ENCODE assay signal across 8 cellular contexts in the genomic region with DNA sequence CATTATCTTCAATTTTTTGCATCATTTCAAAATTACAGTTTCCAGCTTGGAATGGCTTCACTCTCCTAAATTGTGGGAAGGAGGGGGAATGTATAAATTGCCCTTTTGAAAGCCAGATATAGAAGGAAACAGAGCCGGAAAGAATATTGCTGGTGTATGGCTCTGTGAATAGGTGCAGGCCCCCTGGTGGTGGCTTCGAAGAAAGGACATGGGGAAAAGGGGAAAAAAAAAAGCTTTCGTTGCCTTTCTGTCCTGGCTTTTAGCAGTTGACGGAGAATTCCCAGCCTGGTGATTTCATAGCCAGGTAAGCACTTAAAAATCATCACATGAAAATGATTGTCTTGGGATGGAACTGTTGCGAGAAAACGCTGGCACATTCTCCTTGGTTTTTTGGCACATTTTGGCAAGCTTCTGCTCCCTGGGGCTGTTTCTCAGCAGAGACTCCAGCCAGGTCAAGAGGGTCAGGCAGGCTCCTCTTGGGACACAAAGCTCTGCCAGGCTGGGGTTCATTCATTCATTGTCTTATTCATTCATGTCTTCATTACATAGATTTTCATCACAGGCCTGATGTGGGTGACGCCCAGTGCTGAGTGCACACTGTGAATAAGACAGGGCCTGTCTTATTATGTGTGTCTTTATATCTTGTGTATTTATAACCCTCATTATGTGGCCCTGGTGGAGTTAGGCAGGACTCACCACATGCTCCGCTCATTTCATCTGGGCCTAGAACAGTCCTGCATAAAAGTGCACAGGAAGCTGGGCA.
A peak's percentile ranks its signal among the peaks of the same experiment; 100 is the strongest.
DNase-seq lines count a peak whose midpoint lies in the region; ATAC-seq and TF ChIP-seq lines count a peak whose summit lies in the region.

No MANE protein-coding gene starts in this region.

- H3K27ac ChIP-seq in dorsolateral prefrontal cortex (peak overlapping the region; percentile 30 to 95 (median 83)), lung (ENCODE audit: low read depth in 1 of 2, low read length in 1 of 2) (peak overlapping the region in 1 of 2 donors; percentile 32)

- H3K4me1 ChIP-seq in lung (ENCODE audit: control insufficient read depth in 2 of 2, insufficient read depth in 2 of 2, low read length in 2 of 2) = no peaks in the 10 kb centered on the region

- H3K36me3 ChIP-seq in lung (ENCODE audit: control insufficient read depth in 2 of 2, insufficient read depth in 2 of 2, low read length in 2 of 2) = peaks cover 0 to 7% of the 10 kb centered on the region in 2 donors

- intact Hi-C loops in dorsolateral prefrontal cortex (cut with DNase I) = loop anchor here in 1 of 2 donors (5.0 kb wide), 1 partner anchor 350 kb away; a partner anchor contains a TSS

- peak; percentile 38 for DNase-seq in activated CD4-positive, CD25-positive, alpha-beta regulatory T cell treated with anti-CD3 and anti-CD28 coated beads, Interleukin-2, amount 50 U/mL, for 72 hours
- DNase-seq in activated CD4-positive, CD25-positive, alpha-beta regulatory T cell (lab: John Stamatoyannopoulos, UW) = no peak
- peak; percentile 69 for DNase-seq in NAMALWA (ENCODE audit: low spot score)
- peak; percentile 32 to 75 for DNase-seq in SW 1271 (lab: John Stamatoyannopoulos, UW)
- DNase-seq in dorsolateral prefrontal cortex = peak in 6 of 10 donors; percentile 44 to 60 (median 54)
- peak; percentile 50 for DNase-seq in lung (ENCODE audit: low spot score)
- DNase-seq in stimulated activated CD8-positive, alpha-beta memory T cell treated with anti-CD3 and anti-CD28 coated beads, Interleukin-2, amount 100 ng/mL, for 48 hours (ENCODE audit: low read depth in 2 of 2) = peak; percentile 17

- no peaks in the 10 kb centered on the region for H3K9me3 ChIP-seq in lung (ENCODE audit: control insufficient read depth in 2 of 2, insufficient read depth in 1 of 2, low read length in 1 of 2)

- WGBS in lung, 2 donors = 36 to 39% methylated on average over 8 of the region's 8 CpGs

- TF ChIP-seq CTCF in dorsolateral prefrontal cortex (IDR thresholded peaks at IDR 0.05 in 54 of 56, conservative IDR thresholded peaks at IDR 0.05 in 2 of 56; ENCODE audit: low read depth in 1 of 56, partially characterized antibody in 56 of 56) (peak; percentile 71 to 92 (median 83)), lung (IDR thresholded peaks at IDR 0.05; ENCODE audit: control extremely low read depth, extremely low read depth) (peak; percentile 45)

- H3K4me3 ChIP-seq in dorsolateral prefrontal cortex = peak overlapping the region in 56 of 59 donors; percentile 4 to 65 (median 42)
- H3K4me3 ChIP-seq in lung = no peak overlapping the region

- ATAC-seq in lung (ENCODE audit: insufficient read depth, low FRiP score) (peak; percentile 60), HG03442 (IDR thresholded peaks at IDR 0.05; ENCODE audit: unreplicated experiment) (no peak)

- H3K27me3 ChIP-seq in dorsolateral prefrontal cortex = no peaks in the 10 kb centered on the region
- no peaks in the 10 kb centered on the region for H3K27me3 ChIP-seq in lung (ENCODE audit: control insufficient read depth, insufficient read depth)

Comparison
In these comparisons a context has a peak if more than half of its experiments do, and no peak if none do; other contexts are left out.
1. DNase-seq: peak in activated CD4-positive, CD25-positive, alpha-beta regulatory T cell treated with anti-CD3 and anti-CD28 coated beads, Interleukin-2, amount 50 U/mL, for 72 hours (single experiment), NAMALWA (single experiment), SW 1271 (2 of 2), dorsolateral prefrontal cortex (6 of 10), lung (single experiment) and stimulated activated CD8-positive, alpha-beta memory T cell treated with anti-CD3 and anti-CD28 coated beads, Interleukin-2, amount 100 ng/mL, for 48 hours (2 of 2); none in activated CD4-positive, CD25-positive, alpha-beta regulatory T cell (0 of 4).